In genomic region chr11:47998733-47999359, GRCh38 we compare ENCODE assay signal across 10 cellular contexts. TPM values are rescaled to one million over a fixed set of nuclear protein-coding genes. Genes with fewer than 3 reads are reported as not detected.
DNase-seq lines count a peak whose midpoint lies in the region; ATAC-seq lines count a peak whose summit lies in the region.
"Had no signal": no experiment of that assay in that cellular context is flagged by ENCODE, and none has a peak within 500 bp of the region (broad histone marks: within the 10 kb centered on the region; RNA-seq: fewer than 3 reads in every experiment).

No MANE protein-coding gene starts in this region.

- CTCF ChIA-PET in T-cell (lab: Charles Lee): interaction anchor here in 1 of 2 donors (1.0 to 1.6 kb wide), 3 partner anchors 15 to 21 kb away, joined by 3 to 5 read pairs (median 4); no protein-coding TSS in a partner anchor

- H3K27ac Mint-ChIP-seq in activated T-cell treated with anti-CD3 and anti-CD28 coated beads, Interleukin-2, amount 50 U/mL, for 24 hours: peak overlapping the region; percentile 97
- peak overlapping the region; percentile 92 to 100 for H3K27ac Mint-ChIP-seq in T-cell
- H3K27ac Mint-ChIP-seq in stimulated activated naive B cell treated with anti-CD40 and anti-IgM and Interleukin-4, amounts not matched to agents 10 μg/mL and 1 μg/mL and 100 μg/mL, for 72 hours: peak overlapping the region; percentile 44

- DNase-seq in activated T-cell treated with anti-CD3 and anti-CD28 coated beads, Interleukin-2, amount 50 U/mL, for 24 hours: no peak
- DNase-seq in activated T-cell treated with anti-CD3 and anti-CD28 coated beads, Interleukin-2, amount 50 U/mL, for 4 hours: no peak
- DNase-seq in T-cell (no peak), islet precursor cell (peak; percentile 66), hippocampal formation (lab: John Stamatoyannopoulos, UW) (no peak), NCI-H774 (lab: John Stamatoyannopoulos, UW) (no peak)
- no peak for DNase-seq in stimulated activated naive B cell treated with anti-CD40 and anti-IgM and Interleukin-4, amounts not matched to agents 10 μg/mL and 1 μg/mL and 100 μg/mL, for 72 hours
- DNase-seq: BE2C, T-helper 9 cell had no signal

- no peaks in the 10 kb centered on the region for H3K9me3 Mint-ChIP-seq in activated T-cell treated with anti-CD3 and anti-CD28 coated beads, Interleukin-2, amount 50 U/mL, for 24 hours
- H3K9me3 Mint-ChIP-seq in activated T-cell treated with anti-CD3 and anti-CD28 coated beads, Interleukin-2, amount 50 U/mL, for 4 hours: no peaks in the 10 kb centered on the region
- no peaks in the 10 kb centered on the region for H3K9me3 Mint-ChIP-seq in T-cell
- no peaks in the 10 kb centered on the region for H3K9me3 Mint-ChIP-seq in stimulated activated naive B cell treated with anti-CD40 and anti-IgM and Interleukin-4, amounts not matched to agents 10 μg/mL and 1 μg/mL and 100 μg/mL, for 72 hours

- no peak for ATAC-seq in activated T-cell treated with anti-CD3 and anti-CD28 coated beads, Interleukin-2, amount 50 U/mL, for 4 hours
- ATAC-seq in T-cell (replicated peaks in 1 of 4) (no peak), GM21515 (IDR thresholded peaks at IDR 0.05; ENCODE audit: unreplicated experiment) (no peak)
- no peak for ATAC-seq in stimulated activated naive B cell treated with anti-CD40 and anti-IgM and Interleukin-4, amounts not matched to agents 10 μg/mL and 1 μg/mL and 100 μg/mL, for 72 hours (replicated peaks)

- peaks cover 16% of the 10 kb centered on the region for H3K36me3 Mint-ChIP-seq in activated T-cell treated with anti-CD3 and anti-CD28 coated beads, Interleukin-2, amount 50 U/mL, for 24 hours (ENCODE audit: low read depth)
- no peaks in the 10 kb centered on the region for H3K36me3 Mint-ChIP-seq in activated T-cell treated with anti-CD3 and anti-CD28 coated beads, Interleukin-2, amount 50 U/mL, for 4 hours (ENCODE audit: insufficient read depth)
- H3K36me3 Mint-ChIP-seq in T-cell: peaks cover 6% of the 10 kb centered on the region
- peaks cover 0 to 5% of the 10 kb centered on the region in 2 donors for H3K36me3 Mint-ChIP-seq in stimulated activated naive B cell treated with anti-CD40 and anti-IgM and Interleukin-4, amounts not matched to agents 10 μg/mL and 1 μg/mL and 100 μg/mL, for 72 hours

- POLR2A ChIA-PET in T-cell (lab: Charles Lee): interaction anchor here in 1 of 2 donors (1.4 kb wide), 1 partner anchor 12 kb away, joined by 4 read pairs; no protein-coding TSS in a partner anchor

- H3K4me3 Mint-ChIP-seq in activated T-cell treated with anti-CD3 and anti-CD28 coated beads, Interleukin-2, amount 50 U/mL, for 24 hours: no peak overlapping the region
- H3K4me3 Mint-ChIP-seq in activated T-cell treated with anti-CD3 and anti-CD28 coated beads, Interleukin-2, amount 50 U/mL, for 4 hours: no peak overlapping the region
- H3K4me3 Mint-ChIP-seq in T-cell: peak overlapping the region in 1 of 3 donors; percentile 73
- no peak overlapping the region for H3K4me3 Mint-ChIP-seq in stimulated activated naive B cell treated with anti-CD40 and anti-IgM and Interleukin-4, amounts not matched to agents 10 μg/mL and 1 μg/mL and 100 μg/mL, for 72 hours

- H3K4me1 Mint-ChIP-seq in activated T-cell treated with anti-CD3 and anti-CD28 coated beads, Interleukin-2, amount 50 U/mL, for 24 hours (ENCODE audit: low read depth): peaks cover 78% of the 10 kb centered on the region
- peaks cover 70% of the 10 kb centered on the region for H3K4me1 Mint-ChIP-seq in activated T-cell treated with anti-CD3 and anti-CD28 coated beads, Interleukin-2, amount 50 U/mL, for 4 hours (ENCODE audit: low read depth)
- H3K4me1 Mint-ChIP-seq in T-cell: peaks cover 62 to 84% (median 72%) of the 10 kb centered on the region in 3 donors
- H3K4me1 Mint-ChIP-seq in stimulated activated naive B cell treated with anti-CD40 and anti-IgM and Interleukin-4, amounts not matched to agents 10 μg/mL and 1 μg/mL and 100 μg/mL, for 72 hours: peaks cover 43 to 72% of the 10 kb centered on the region in 2 donors

- H3K27me3 Mint-ChIP-seq in activated T-cell treated with anti-CD3 and anti-CD28 coated beads, Interleukin-2, amount 50 U/mL, for 24 hours: no peaks in the 10 kb centered on the region
- no peaks in the 10 kb centered on the region for H3K27me3 Mint-ChIP-seq in activated T-cell treated with anti-CD3 and anti-CD28 coated beads, Interleukin-2, amount 50 U/mL, for 4 hours (ENCODE audit: low read depth)
- no peaks in the 10 kb centered on the region for H3K27me3 Mint-ChIP-seq in T-cell
- H3K27me3 Mint-ChIP-seq in stimulated activated naive B cell treated with anti-CD40 and anti-IgM and Interleukin-4, amounts not matched to agents 10 μg/mL and 1 μg/mL and 100 μg/mL, for 72 hours: no peaks in the 10 kb centered on the region

RNA-seq across cellular contexts. Expression of gene PTPRJ, which starts 18.5 kb away (rescaled TPM):
- total RNA-seq in activated T-cell treated with anti-CD3 and anti-CD28 coated beads, Interleukin-2, amount 50 U/mL, for 4 hours: 10 to 100 TPM; 13.8 to 22.3 (median 19.0) TPM
- 10 to 100 TPM; 44.8 to 71.0 (median 57.9) TPM for total RNA-seq in T-cell

Comparison
In these comparisons a context has a peak if more than half of its experiments do, and no peak if none do; other contexts are left out.
1. H3K27ac Mint-ChIP-seq: peak in every context shown above with its lines; median percentile 97 in activated T-cell treated with anti-CD3 and anti-CD28 coated beads, Interleukin-2, amount 50 U/mL, for 24 hours; 96 in T-cell; 44 in stimulated activated naive B cell treated with anti-CD40 and anti-IgM and Interleukin-4, amounts not matched to agents 10 μg/mL and 1 μg/mL and 100 μg/mL, for 72 hours.